Comparison of ENCODE assay signal across 8 cellular contexts in the genomic region with DNA sequence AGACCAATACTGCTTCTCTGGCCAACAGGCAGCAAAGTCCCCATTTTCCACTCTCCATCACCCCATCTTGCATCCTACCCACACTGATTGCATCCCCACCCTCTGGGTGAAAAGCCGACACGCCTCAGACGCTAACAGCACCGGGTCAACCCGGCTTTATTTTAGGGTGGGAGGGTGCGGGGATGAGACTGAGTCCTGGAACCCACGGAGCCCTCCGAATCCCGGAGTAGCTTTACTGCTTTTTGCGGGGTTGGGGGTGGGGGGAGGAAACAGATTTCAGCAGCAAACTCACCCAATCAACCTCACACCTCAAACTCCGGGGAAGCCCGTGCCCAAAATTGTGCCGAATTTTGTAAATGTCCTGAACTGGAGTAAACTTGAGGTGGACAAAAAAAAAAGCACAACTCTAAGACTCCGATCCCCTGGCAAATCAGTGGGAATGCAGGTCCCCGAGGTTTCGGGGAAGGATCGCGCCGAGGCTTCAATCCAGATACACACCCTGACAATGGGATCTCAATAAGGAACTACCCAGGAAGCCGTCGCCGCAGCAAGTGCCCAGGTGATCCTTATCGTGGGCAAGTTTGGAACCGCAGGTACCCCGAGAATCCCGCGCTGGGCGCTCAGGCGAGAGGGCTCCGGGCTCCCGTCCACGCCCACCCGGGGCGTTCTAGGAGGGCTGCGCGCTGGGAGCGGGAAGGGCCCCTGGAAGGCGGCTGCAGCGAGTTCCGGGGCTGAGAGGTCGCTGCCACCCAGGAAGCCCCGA. TPM values are rescaled to one million over a fixed set of nuclear protein-coding genes. Genes with fewer than 3 reads are reported as not detected.
DNase-seq lines count a peak whose midpoint lies in the region; ATAC-seq, FAIRE-seq and TF ChIP-seq lines count a peak whose summit lies in the region.

No MANE protein-coding gene starts in this region.

- FAIRE-seq in H54 (lab: Jason Lieb, UNC), result no peak

- CTCF ChIA-PET in AG04449 (lab: Yijun Ruan, JAX), result interaction anchor here (0.5 to 1.3 kb wide), 3 partner anchors 12 to 34 kb away, joined by 4 to 5 read pairs (median 4); no protein-coding TSS in a partner anchor
- CTCF ChIA-PET in activated CD4-positive, alpha-beta memory T cell treated with anti-CD3 and anti-CD28 coated beads for 36 hours (lab: Charles Lee), result interaction anchor here (1.0 to 4.6 kb wide), 8 partner anchors 8 to 413 kb away, joined by 3 to 19 read pairs (median 8); no protein-coding TSS in a partner anchor

- intact Hi-C loops in activated CD4-positive, alpha-beta memory T cell treated with anti-CD3 and anti-CD28 coated beads for 36 hours (cut with micrococcal nuclease), result loop anchor here (1.0 to 10.0 kb wide), 9 partner anchors 8 to 505 kb away; a partner anchor contains a TSS
- intact Hi-C loops in psoas muscle (cut with DNase I), result no loop called here

- POLR2A ChIA-PET in AG04449 (lab: Yijun Ruan, JAX), result no interaction called here
- POLR2A ChIA-PET in activated CD4-positive, alpha-beta memory T cell treated with anti-CD3 and anti-CD28 coated beads for 36 hours (lab: Charles Lee), result interaction anchor here (0.6 to 2.1 kb wide), 2 partner anchors 20 to 126 kb away, joined by 7 to 10 read pairs; no protein-coding TSS in a partner anchor

- TF ChIP-seq POLR2A in H54 (IDR thresholded peaks at IDR 0.05; ENCODE audit: low read depth, low read length), result no peak

- H3K4me1 ChIP-seq in foreskin keratinocyte, result no peaks in the 10 kb centered on the region
- no peaks in the 10 kb centered on the region for H3K4me1 ChIP-seq in psoas muscle

- H3K27me3 ChIP-seq in foreskin keratinocyte, result no peaks in the 10 kb centered on the region
- peaks cover 0 to 24% (median 0%) of the 10 kb centered on the region in 3 donors for H3K27me3 ChIP-seq in psoas muscle (ENCODE audit: insufficient read depth in 3 of 3, low read length in 2 of 3)

- no peaks in the 10 kb centered on the region for H3K36me3 ChIP-seq in psoas muscle (ENCODE audit: insufficient read depth in 1 of 2, low read depth in 1 of 2)

- peak overlapping the region; percentile 80 for H3K27ac Mint-ChIP-seq in activated CD4-positive, alpha-beta memory T cell treated with anti-CD3 and anti-CD28 coated beads for 36 hours

- no peaks in the 10 kb centered on the region for H3K9me3 ChIP-seq in psoas muscle

- no peak for TF ChIP-seq CTCF in AG04449 (IDR thresholded peaks at IDR 0.05; ENCODE audit: insufficient read depth, low read length, missing control alignments)
- TF ChIP-seq CTCF in foreskin keratinocyte (conservative IDR thresholded peaks at IDR 0.05), result no peak
- TF ChIP-seq CTCF in psoas muscle (IDR thresholded peaks at IDR 0.05), result no peak

- 2 to 5% (median 2%) methylated on average over 41 to 42 of the region's 42 CpGs for WGBS in psoas muscle, 3 donors

- H3K4me3 ChIP-seq in AG04449 (ENCODE audit: low read depth, low read length) (peak overlapping the region; percentile 68), psoas muscle (peak overlapping the region; percentile 70)

- no peaks in the 10 kb centered on the region for H3K27me3 Mint-ChIP-seq in activated CD4-positive, alpha-beta memory T cell treated with anti-CD3 and anti-CD28 coated beads for 36 hours

- DNase-seq in AG04449 (ENCODE audit: low read depth, low spot score), result no peak
- DNase-seq in H54 (ENCODE audit: insufficient read length, low spot score), result peak; percentile 7
- peak; percentile 35 for DNase-seq in activated CD4-positive, alpha-beta memory T cell treated with anti-CD3 and anti-CD28 coated beads for 36 hours
- peak in 1 of 2 donors; percentile 28 for DNase-seq in foreskin keratinocyte
- no peak for DNase-seq in psoas muscle
- DNase-seq in SHP77 treated with DMSO at 0.1 percent for 48 hours (lab: John Stamatoyannopoulos, UW), result no peak

- ATAC-seq in foreskin keratinocyte (peak; percentile 56), psoas muscle (peak in 3 of 4 donors; percentile 7 to 18 (median 8)), HG03378 (IDR thresholded peaks at IDR 0.05; ENCODE audit: unreplicated experiment) (no peak), GM19023 (IDR thresholded peaks at IDR 0.05; ENCODE audit: unreplicated experiment) (no peak)

- H3K4me3 Mint-ChIP-seq in activated CD4-positive, alpha-beta memory T cell treated with anti-CD3 and anti-CD28 coated beads for 36 hours, result peak overlapping the region; percentile 87

- H3K27ac ChIP-seq in foreskin keratinocyte, result no peak overlapping the region
- H3K27ac ChIP-seq in psoas muscle, result peak overlapping the region; percentile 56

- H3K4me1 Mint-ChIP-seq in activated CD4-positive, alpha-beta memory T cell treated with anti-CD3 and anti-CD28 coated beads for 36 hours (ENCODE audit: low read depth), result peaks cover 22% of the 10 kb centered on the region

- H3K36me3 Mint-ChIP-seq in activated CD4-positive, alpha-beta memory T cell treated with anti-CD3 and anti-CD28 coated beads for 36 hours, result peaks cover 4% of the 10 kb centered on the region

- no peaks in the 10 kb centered on the region for H3K9me3 Mint-ChIP-seq in activated CD4-positive, alpha-beta memory T cell treated with anti-CD3 and anti-CD28 coated beads for 36 hours

RNA-seq across cellular contexts. Expression of a gene that starts 1.1 kb away (rescaled TPM):
- total RNA-seq in activated CD4-positive, alpha-beta memory T cell treated with anti-CD3 and anti-CD28 coated beads for 36 hours, result 10 to 100 TPM; 40.8 to 42.3 TPM
- total RNA-seq in foreskin keratinocyte (3.8 and 4.4 TPM in 2 replicates), psoas muscle (1 to 10 TPM in 3 of 4 donors, under 1 TPM in 1; 0.65 to 1.4 (median 1.2) TPM)
- polyA plus RNA-seq in foreskin keratinocyte (2.8 and 3.1 TPM in 2 replicates), psoas muscle (1 to 10 TPM in 2 of 3 donors, under 1 TPM in 1; 0.91 to 1.2 (median 1.0) TPM)

Comparison
In these comparisons a context has a peak if more than half of its experiments do, and no peak if none do; other contexts are left out.
1. DNase-seq: peak in H54 (single experiment) and activated CD4-positive, alpha-beta memory T cell treated with anti-CD3 and anti-CD28 coated beads for 36 hours (single experiment); none in AG04449 (single experiment), psoas muscle (0 of 2) and SHP77 treated with DMSO at 0.1 percent for 48 hours (single experiment).
2. ATAC-seq: peak in foreskin keratinocyte (single experiment) and psoas muscle (3 of 4); none in HG03378 (single experiment) and GM19023 (single experiment).